1 cellular context compared by ENCODE assay signal in the genomic region with DNA sequence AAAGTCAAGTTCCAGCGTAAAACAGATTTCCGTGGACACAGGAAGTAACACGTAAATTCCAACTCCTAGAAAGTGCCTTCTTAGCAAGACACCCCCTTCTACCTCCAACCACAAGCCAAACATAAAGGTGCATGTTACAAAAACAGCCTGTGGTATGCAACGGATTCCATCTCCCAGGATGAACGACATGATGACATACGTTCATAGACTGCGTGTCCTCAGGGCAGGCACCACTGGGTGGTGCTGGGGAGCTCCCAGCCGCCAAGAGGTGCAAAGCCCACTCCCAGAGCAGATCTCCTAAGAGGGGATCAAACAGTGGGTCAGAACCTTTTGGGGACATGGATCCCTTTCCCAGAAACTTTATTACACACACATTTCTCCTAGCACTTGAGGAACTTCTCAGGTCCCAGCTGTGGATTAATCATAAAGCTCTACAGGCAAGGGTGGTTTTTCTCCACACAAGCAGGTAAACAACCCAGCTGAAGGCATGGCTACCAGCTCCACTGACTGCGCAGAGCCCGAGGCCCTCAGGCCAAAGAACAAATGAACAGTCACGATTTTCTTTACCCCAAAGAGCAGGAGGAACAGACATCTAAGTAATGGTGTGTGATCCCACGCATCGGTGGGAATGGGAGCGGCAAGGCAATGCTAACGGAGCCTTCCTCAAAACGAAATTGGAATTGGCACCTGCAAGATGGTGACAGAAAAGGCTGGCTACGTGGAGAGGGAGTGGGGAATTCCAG.
TF ChIP-seq lines count a peak whose summit lies in the region.

No MANE protein-coding gene starts in this region.

TF ChIP-seq in K562, 482 proteins besides CTCF, POLR2A, EP300 and RAD21 (continued from another document):
- TF ChIP-seq TEAD4 (IDR thresholded peaks at IDR 0.05; ENCODE audit: low read length) = peak; percentile 47; the same call in 1 of the 2 replicates
- TF ChIP-seq TEAD4 (CRISPR knock-in tag; IDR thresholded peaks at IDR 0.05; ENCODE audit: borderline replicate concordance) = no peak
- TF ChIP-seq, protein P1, sequence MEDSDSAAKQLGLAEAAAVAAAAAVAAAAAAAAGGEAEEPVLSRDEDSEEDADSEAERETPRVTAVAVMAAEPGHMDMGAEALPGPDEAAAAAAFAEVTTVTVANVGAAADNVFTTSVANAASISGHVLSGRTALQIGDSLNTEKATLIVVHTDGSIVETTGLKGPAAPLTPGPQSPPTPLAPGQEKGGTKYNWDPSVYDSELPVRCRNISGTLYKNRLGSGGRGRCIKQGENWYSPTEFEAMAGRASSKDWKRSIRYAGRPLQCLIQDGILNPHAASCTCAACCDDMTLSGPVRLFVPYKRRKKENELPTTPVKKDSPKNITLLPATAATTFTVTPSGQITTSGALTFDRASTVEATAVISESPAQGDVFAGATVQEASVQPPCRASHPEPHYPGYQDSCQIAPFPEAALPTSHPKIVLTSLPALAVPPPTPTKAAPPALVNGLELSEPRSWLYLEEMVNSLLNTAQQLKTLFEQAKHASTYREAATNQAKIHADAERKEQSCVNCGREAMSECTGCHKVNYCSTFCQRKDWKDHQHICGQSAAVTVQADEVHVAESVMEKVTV (CRISPR knock-in tag; IDR thresholded peaks at IDR 0.05) = peak; percentile 59
- TF ChIP-seq, protein P2, sequence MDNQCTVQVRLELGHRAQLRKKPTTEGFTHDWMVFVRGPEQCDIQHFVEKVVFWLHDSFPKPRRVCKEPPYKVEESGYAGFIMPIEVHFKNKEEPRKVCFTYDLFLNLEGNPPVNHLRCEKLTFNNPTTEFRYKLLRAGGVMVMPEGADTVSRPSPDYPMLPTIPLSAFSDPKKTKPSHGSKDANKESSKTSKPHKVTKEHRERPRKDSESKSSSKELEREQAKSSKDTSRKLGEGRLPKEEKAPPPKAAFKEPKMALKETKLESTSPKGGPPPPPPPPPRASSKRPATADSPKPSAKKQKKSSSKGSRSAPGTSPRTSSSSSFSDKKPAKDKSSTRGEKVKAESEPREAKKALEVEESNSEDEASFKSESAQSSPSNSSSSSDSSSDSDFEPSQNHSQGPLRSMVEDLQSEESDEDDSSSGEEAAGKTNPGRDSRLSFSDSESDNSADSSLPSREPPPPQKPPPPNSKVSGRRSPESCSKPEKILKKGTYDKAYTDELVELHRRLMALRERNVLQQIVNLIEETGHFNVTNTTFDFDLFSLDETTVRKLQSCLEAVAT (IDR thresholded peaks at IDR 0.05) = peak in 1 of 2 experiments; percentile 60; a peak in 2 of 4 replicates
- 0 out of 2 replicates have a peak, but pooled peaks have one; percentile 18 for TF ChIP-seq SMAD4 (CRISPR knock-in tag; conservative IDR thresholded peaks at IDR 0.05)
- no peak for TF ChIP-seq PHB (CRISPR knock-in tag; IDR thresholded peaks at IDR 0.05)
- TF ChIP-seq, protein P3, sequence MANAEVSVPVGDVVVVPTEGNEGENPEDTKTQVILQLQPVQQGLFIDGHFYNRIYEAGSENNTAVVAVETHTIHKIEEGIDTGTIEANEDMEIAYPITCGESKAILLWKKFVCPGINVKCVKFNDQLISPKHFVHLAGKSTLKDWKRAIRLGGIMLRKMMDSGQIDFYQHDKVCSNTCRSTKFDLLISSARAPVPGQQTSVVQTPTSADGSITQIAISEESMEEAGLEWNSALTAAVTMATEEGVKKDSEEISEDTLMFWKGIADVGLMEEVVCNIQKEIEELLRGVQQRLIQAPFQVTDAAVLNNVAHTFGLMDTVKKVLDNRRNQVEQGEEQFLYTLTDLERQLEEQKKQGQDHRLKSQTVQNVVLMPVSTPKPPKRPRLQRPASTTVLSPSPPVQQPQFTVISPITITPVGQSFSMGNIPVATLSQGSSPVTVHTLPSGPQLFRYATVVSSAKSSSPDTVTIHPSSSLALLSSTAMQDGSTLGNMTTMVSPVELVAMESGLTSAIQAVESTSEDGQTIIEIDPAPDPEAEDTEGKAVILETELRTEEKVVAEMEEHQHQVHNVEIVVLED (CRISPR knock-in tag; IDR thresholded peaks at IDR 0.05) = 0 out of 2 replicates have a peak, but pooled peaks have one; percentile 13
- TF ChIP-seq FOXK1 (CRISPR knock-in tag; IDR thresholded peaks at IDR 0.05; ENCODE audit: borderline replicate concordance) = 0 out of 2 replicates have a peak, but pooled peaks have one; percentile 53
- TF ChIP-seq JUNB (CRISPR knock-in tag; conservative IDR thresholded peaks at IDR 0.05) = 0 out of 2 replicates have a peak, but pooled peaks have one; percentile 17
